ENCODE assay signal across 10 cellular contexts in the genomic region with DNA sequence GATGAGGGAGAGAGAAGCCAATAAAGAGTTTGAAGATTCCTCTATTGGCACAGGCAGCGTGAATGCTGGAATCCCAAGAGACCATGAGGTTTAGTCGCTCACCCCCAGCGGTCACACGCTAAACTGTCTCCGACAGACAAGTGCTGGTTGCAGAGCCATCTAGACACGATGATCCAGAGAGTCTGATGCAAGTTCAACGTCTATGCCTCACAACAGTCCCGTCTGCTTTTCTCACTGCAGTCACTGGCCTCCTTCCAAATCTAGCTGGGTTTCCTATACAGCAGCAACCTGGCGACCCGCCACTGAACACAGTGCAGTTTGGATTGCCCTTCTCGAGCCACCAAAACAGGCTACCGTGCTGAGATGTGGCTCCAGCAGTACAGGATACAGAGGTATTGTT.
DNase-seq lines count a peak whose midpoint lies in the region; ATAC-seq and TF ChIP-seq lines count a peak whose summit lies in the region.
"Had no signal": no experiment of that assay in that cellular context is flagged by ENCODE, and none has a peak within 500 bp of the region (broad histone marks: within the 10 kb centered on the region; RNA-seq: fewer than 3 reads in every experiment).

No MANE protein-coding gene starts in this region.

- TF ChIP-seq CTCF in GM12873 (IDR thresholded peaks at IDR 0.05; ENCODE audit: insufficient read depth, low read depth, low read length, missing control alignments), result peak; percentile 71
- no peak for TF ChIP-seq CTCF in fibroblast of mammary gland (conservative IDR thresholded peaks at IDR 0.05; ENCODE audit: control insufficient read depth, insufficient read depth, low read depth, low read length)
- no peak for TF ChIP-seq CTCF in GM10266 (IDR thresholded peaks at IDR 0.05; ENCODE audit: control insufficient read depth, insufficient read depth, low read depth, missing control alignments)

- H3K4me3 ChIP-seq in fibroblast of mammary gland (ENCODE audit: control insufficient read depth, low read depth, low read length), result no peak overlapping the region

- DNase-seq in NCI-H1105 treated with DMSO at 0.1 percent for 48 hours (lab: John Stamatoyannopoulos, UW) (peak; percentile 65), fibroblast of mammary gland (ENCODE audit: low read depth) (peak; percentile 57), ureter (ENCODE audit: low spot score) (no peak), NCI-H510A treated with DMSO at 0.1 percent for 48 hours (lab: John Stamatoyannopoulos, UW) (no peak), GM10266 (ENCODE audit: extremely low spot score) (no peak)
- DNase-seq in effector CD8-positive, alpha-beta T cell (lab: John Stamatoyannopoulos, UW), result no peak
- DNase-seq: activated CD4-positive, alpha-beta T cell treated with anti-CD3 and anti-CD28 coated beads for 48 hours; NCI-H1048 had no signal

- ATAC-seq in GM21619 (IDR thresholded peaks at IDR 0.05; ENCODE audit: unreplicated experiment), result peak; percentile 63

Comparison
In these comparisons a context has a peak if more than half of its experiments do, and no peak if none do; other contexts are left out.
1. DNase-seq: peak in NCI-H1105 treated with DMSO at 0.1 percent for 48 hours (single experiment) and fibroblast of mammary gland (single experiment); none in ureter (single experiment), NCI-H510A treated with DMSO at 0.1 percent for 48 hours (single experiment), GM10266 (single experiment) and effector CD8-positive, alpha-beta T cell (single experiment).